1 cellular context compared by ENCODE assay signal in the genomic region with DNA sequence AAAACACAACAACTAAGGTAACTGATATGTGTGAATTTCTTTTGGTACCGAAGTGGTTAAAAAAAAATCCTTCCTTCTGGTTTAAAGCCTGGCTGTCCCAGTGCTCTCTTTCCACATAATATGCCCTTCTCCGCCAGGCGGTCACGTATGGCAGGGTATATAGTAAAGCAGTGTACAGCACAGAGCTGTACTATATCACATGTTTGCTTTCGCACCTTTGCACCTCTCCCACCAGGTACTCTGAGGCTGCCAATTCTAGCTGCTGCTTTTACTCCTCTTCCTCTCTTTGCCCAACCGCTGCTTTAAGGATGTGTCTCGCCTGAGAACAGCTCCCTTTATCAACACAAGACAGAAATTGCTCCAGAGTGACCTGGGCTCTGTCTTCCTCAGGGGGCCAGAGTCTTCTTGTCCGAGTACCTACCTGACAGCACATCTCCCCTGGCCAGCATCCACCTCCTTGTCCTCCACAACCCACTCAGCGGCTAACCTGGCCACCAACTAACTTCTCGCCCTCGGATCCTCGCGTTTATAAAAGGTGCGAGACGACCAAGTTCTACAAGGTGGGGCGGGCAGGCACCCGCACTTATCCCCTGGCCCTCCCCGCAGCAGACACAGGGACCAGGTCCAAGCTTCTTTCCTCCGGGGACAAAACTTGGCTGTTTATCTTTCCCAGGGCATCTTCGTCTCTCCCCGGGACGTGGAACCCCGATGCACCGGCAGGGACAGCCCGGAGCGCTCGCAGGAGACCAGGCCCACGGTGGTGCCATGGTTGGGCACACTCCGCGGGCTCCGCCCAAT.
TF ChIP-seq lines count a peak whose summit lies in the region.

No MANE protein-coding gene starts in this region.

TF ChIP-seq in WTC11, 78 proteins besides CTCF, POLR2A, EP300 and RAD21 (continued from another document):
- TF ChIP-seq, protein P1, sequence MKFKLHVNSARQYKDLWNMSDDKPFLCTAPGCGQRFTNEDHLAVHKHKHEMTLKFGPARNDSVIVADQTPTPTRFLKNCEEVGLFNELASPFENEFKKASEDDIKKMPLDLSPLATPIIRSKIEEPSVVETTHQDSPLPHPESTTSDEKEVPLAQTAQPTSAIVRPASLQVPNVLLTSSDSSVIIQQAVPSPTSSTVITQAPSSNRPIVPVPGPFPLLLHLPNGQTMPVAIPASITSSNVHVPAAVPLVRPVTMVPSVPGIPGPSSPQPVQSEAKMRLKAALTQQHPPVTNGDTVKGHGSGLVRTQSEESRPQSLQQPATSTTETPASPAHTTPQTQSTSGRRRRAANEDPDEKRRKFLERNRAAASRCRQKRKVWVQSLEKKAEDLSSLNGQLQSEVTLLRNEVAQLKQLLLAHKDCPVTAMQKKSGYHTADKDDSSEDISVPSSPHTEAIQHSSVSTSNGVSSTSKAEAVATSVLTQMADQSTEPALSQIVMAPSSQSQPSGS (CRISPR knock-in tag; IDR thresholded peaks at IDR 0.05; ENCODE audit: borderline replicate concordance, low read depth), result no peak
- TF ChIP-seq PRRX2 (CRISPR knock-in tag; IDR thresholded peaks at IDR 0.05) (no peak), TCF7 (CRISPR knock-in tag; IDR thresholded peaks at IDR 0.05; ENCODE audit: low read depth) (no peak), ETV6 (CRISPR knock-in tag; IDR thresholded peaks at IDR 0.05) (no peak), NFE2L1 (CRISPR knock-in tag; IDR thresholded peaks at IDR 0.05) (no peak), FOXK1 (CRISPR knock-in tag; IDR thresholded peaks at IDR 0.05) (no peak), RORB (CRISPR knock-in tag; IDR thresholded peaks at IDR 0.05) (no peak), ZNF138 (CRISPR knock-in tag; conservative IDR thresholded peaks at IDR 0.05) (no peak), OVOL2 (CRISPR knock-in tag; IDR thresholded peaks at IDR 0.05; ENCODE audit: borderline replicate concordance) (no peak), SMAD4 (CRISPR knock-in tag; IDR thresholded peaks at IDR 0.05) (no peak), GTF2I (CRISPR knock-in tag; conservative IDR thresholded peaks at IDR 0.05) (no peak), GRHL2 (CRISPR knock-in tag; IDR thresholded peaks at IDR 0.05; ENCODE audit: insufficient replicate concordance, severe bottlenecking) (no peak), MXD4 (CRISPR knock-in tag; IDR thresholded peaks at IDR 0.05; ENCODE audit: borderline replicate concordance) (no peak), CBFB (CRISPR knock-in tag; IDR thresholded peaks at IDR 0.05; ENCODE audit: low read depth) (no peak)
- TF ChIP-seq, protein P2, sequence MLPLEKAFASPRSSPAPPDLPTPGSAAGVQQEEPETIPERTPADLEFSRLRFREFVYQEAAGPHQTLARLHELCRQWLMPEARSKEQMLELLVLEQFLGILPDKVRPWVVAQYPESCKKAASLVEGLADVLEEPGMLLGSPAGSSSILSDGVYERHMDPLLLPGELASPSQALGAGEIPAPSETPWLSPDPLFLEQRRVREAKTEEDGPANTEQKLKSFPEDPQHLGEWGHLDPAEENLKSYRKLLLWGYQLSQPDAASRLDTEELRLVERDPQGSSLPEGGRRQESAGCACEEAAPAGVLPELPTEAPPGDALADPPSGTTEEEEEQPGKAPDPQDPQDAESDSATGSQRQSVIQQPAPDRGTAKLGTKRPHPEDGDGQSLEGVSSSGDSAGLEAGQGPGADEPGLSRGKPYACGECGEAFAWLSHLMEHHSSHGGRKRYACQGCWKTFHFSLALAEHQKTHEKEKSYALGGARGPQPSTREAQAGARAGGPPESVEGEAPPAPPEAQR (CRISPR knock-in tag; IDR thresholded peaks at IDR 0.05), result no peak
- TF ChIP-seq, protein P3, sequence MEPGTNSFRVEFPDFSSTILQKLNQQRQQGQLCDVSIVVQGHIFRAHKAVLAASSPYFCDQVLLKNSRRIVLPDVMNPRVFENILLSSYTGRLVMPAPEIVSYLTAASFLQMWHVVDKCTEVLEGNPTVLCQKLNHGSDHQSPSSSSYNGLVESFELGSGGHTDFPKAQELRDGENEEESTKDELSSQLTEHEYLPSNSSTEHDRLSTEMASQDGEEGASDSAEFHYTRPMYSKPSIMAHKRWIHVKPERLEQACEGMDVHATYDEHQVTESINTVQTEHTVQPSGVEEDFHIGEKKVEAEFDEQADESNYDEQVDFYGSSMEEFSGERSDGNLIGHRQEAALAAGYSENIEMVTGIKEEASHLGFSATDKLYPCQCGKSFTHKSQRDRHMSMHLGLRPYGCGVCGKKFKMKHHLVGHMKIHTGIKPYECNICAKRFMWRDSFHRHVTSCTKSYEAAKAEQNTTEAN (CRISPR knock-in tag; IDR thresholded peaks at IDR 0.05), result no peak
TF ChIP-seq in WTC11: peak in this region for 0.
